ENCODE assay signal across 9 cellular contexts in genomic region chr20:50193851-50194830, GRCh38. TPM values are rescaled to one million over a fixed set of nuclear protein-coding genes. Genes with fewer than 3 reads are reported as not detected.
DNase-seq lines count a peak whose midpoint lies in the region; ATAC-seq and TF ChIP-seq lines count a peak whose summit lies in the region.
"Had no signal": no experiment of that assay in that cellular context is flagged by ENCODE, and none has a peak within 500 bp of the region (broad histone marks: within the 10 kb centered on the region; RNA-seq: fewer than 3 reads in every experiment).

No MANE protein-coding gene starts in this region.

- no peaks in the 10 kb centered on the region for H3K27me3 Mint-ChIP-seq in T-helper 2 cell treated with Interferon-gamma antibody and Interleukin-4, amounts not matched to agents 5 μg/mL and 100 μg/mL, for 36 hours (ENCODE audit: low read depth)
- no peaks in the 10 kb centered on the region for H3K27me3 Mint-ChIP-seq in activated naive CD8-positive, alpha-beta T cell treated with anti-CD3 and anti-CD28 coated beads, Interleukin-2, amount 50 U/mL, for 24 hours

- H3K36me3 Mint-ChIP-seq in T-helper 2 cell treated with Interferon-gamma antibody and Interleukin-4, amounts not matched to agents 5 μg/mL and 100 μg/mL, for 36 hours (ENCODE audit: low read depth): peaks cover 23% of the 10 kb centered on the region
- peaks cover 13% of the 10 kb centered on the region for H3K36me3 Mint-ChIP-seq in activated naive CD8-positive, alpha-beta T cell treated with anti-CD3 and anti-CD28 coated beads, Interleukin-2, amount 50 U/mL, for 24 hours (ENCODE audit: low read depth)

- H3K27me3 ChIP-seq in layer of hippocampus (ENCODE audit: control insufficient read depth, insufficient read depth, low read length) (peaks cover 4% of the 10 kb centered on the region), subcutaneous abdominal adipose tissue (ENCODE audit: control insufficient read depth in 5 of 5, insufficient read depth in 4 of 5, low read length in 5 of 5) (peaks cover 0 to 5% (median 0%) of the 10 kb centered on the region in 5 donors)

- H3K27ac Mint-ChIP-seq in T-helper 2 cell treated with Interferon-gamma antibody and Interleukin-4, amounts not matched to agents 5 μg/mL and 100 μg/mL, for 36 hours: peak overlapping the region; percentile 10
- H3K27ac Mint-ChIP-seq in activated naive CD8-positive, alpha-beta T cell treated with anti-CD3 and anti-CD28 coated beads, Interleukin-2, amount 50 U/mL, for 24 hours: peak overlapping the region; percentile 97

- H3K4me3 Mint-ChIP-seq in T-helper 2 cell treated with Interferon-gamma antibody and Interleukin-4, amounts not matched to agents 5 μg/mL and 100 μg/mL, for 36 hours: peak overlapping the region; percentile 93
- H3K4me3 Mint-ChIP-seq in activated naive CD8-positive, alpha-beta T cell treated with anti-CD3 and anti-CD28 coated beads, Interleukin-2, amount 50 U/mL, for 24 hours: peak overlapping the region; percentile 91

- peak overlapping the region; percentile 93 to 100 (median 94) for H3K4me3 ChIP-seq in subcutaneous abdominal adipose tissue (ENCODE audit: low read depth in 1 of 5, low read length in 5 of 5)
- no peak overlapping the region for H3K4me3 ChIP-seq in mucosa of descending colon

- H3K36me3 ChIP-seq in subcutaneous abdominal adipose tissue (ENCODE audit: control insufficient read depth in 5 of 5, insufficient read depth in 5 of 5, low read length in 5 of 5) (peaks cover 0 to 20% (median 16%) of the 10 kb centered on the region in 5 donors), mucosa of descending colon (ENCODE audit: low read depth) (no peaks in the 10 kb centered on the region)

- peak overlapping the region; percentile 92 to 100 (median 98) for H3K9ac ChIP-seq in subcutaneous abdominal adipose tissue (ENCODE audit: low read length in 5 of 5)

- intact Hi-C loops in mucosa of descending colon (cut with DNase I, micrococcal nuclease): loop anchor here in 1 of 2 donors (10.0 kb wide), 1 partner anchor 91 kb away; no protein-coding TSS in a partner anchor

- H3K4me1 ChIP-seq in subcutaneous abdominal adipose tissue (ENCODE audit: control insufficient read depth in 5 of 5, insufficient read depth in 5 of 5, low read length in 5 of 5) (peaks cover 14 to 68% (median 38%) of the 10 kb centered on the region in 5 donors), mucosa of descending colon (ENCODE audit: low read depth) (peaks cover 18% of the 10 kb centered on the region)

- H3K27ac ChIP-seq in layer of hippocampus (ENCODE audit: low read depth, low read length): peak overlapping the region; percentile 66
- peak overlapping the region; percentile 99 for H3K27ac ChIP-seq in subcutaneous abdominal adipose tissue (ENCODE audit: low read depth, low read length)

- no peak for DNase-seq in T-helper 2 cell treated with Interferon-gamma antibody and Interleukin-4, amounts not matched to agents 5 μg/mL and 100 μg/mL, for 36 hours (ENCODE audit: low spot score)
- DNase-seq in T-helper 2 cell: no peak
- DNase-seq in activated naive CD8-positive, alpha-beta T cell treated with anti-CD3 and anti-CD28 coated beads, Interleukin-2, amount 50 U/mL, for 24 hours: no peak
- DNase-seq in SIG-M5 (lab: John Stamatoyannopoulos, UW): no peak
- DNase-seq in mucosa of descending colon: no peak
- DNase-seq in activated CD4-positive, CD25-positive, alpha-beta regulatory T cell (lab: John Stamatoyannopoulos, UW): no peak
- DNase-seq: Kasumi-1 had no signal

- H3K4me1 Mint-ChIP-seq in T-helper 2 cell treated with Interferon-gamma antibody and Interleukin-4, amounts not matched to agents 5 μg/mL and 100 μg/mL, for 36 hours (ENCODE audit: low read depth): peaks cover 28% of the 10 kb centered on the region
- H3K4me1 Mint-ChIP-seq in activated naive CD8-positive, alpha-beta T cell treated with anti-CD3 and anti-CD28 coated beads, Interleukin-2, amount 50 U/mL, for 24 hours: peaks cover 22% of the 10 kb centered on the region

- ATAC-seq in activated naive CD8-positive, alpha-beta T cell treated with anti-CD3 and anti-CD28 coated beads, Interleukin-2, amount 50 U/mL, for 24 hours: no peak
- no peak for ATAC-seq in mucosa of descending colon

- no peak for TF ChIP-seq CTCF in mucosa of descending colon (IDR thresholded peaks at IDR 0.05)

- no peaks in the 10 kb centered on the region for H3K9me3 Mint-ChIP-seq in T-helper 2 cell treated with Interferon-gamma antibody and Interleukin-4, amounts not matched to agents 5 μg/mL and 100 μg/mL, for 36 hours
- no peaks in the 10 kb centered on the region for H3K9me3 Mint-ChIP-seq in activated naive CD8-positive, alpha-beta T cell treated with anti-CD3 and anti-CD28 coated beads, Interleukin-2, amount 50 U/mL, for 24 hours

- H3K9me3 ChIP-seq in subcutaneous abdominal adipose tissue (ENCODE audit: control insufficient read depth in 5 of 5, low read length in 5 of 5) (no peaks in the 10 kb centered on the region), mucosa of descending colon (no peaks in the 10 kb centered on the region)

RNA-seq across cellular contexts. Expression of gene CEBPB, which starts 3.5 kb away (rescaled TPM):
- total RNA-seq in mucosa of descending colon: 10 to 100 TPM; 20.2 to 86.7 (median 41.3) TPM

RNA-seq across cellular contexts. Expression of gene PEDS1, which starts 40.6 kb away (rescaled TPM):
- 10 to 100 TPM; 21.2 to 34.3 (median 23.3) TPM for total RNA-seq in mucosa of descending colon
